24 cellular contexts compared by ENCODE assay signal in the genomic region with DNA sequence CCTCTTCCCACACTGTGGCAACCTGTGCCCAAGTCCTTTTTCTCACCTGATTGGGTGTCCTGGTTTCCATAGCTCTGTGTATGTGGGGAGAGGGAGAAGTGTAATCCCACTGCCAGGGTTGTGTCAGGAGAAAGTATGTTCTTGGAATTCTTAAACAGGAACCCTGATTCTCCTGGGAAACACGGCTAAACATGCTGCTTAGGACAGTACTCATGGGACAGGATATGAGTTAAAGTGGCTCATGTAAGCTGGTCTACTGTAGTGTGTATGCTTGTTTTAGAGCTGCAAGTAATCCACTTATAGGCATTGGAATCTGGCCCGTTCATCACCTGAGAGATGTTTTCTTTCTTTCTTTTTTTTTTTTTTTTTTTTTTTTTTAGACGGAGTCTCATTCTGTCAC. TPM values are rescaled to one million over a fixed set of nuclear protein-coding genes. Genes with fewer than 3 reads are reported as not detected.
A peak's percentile ranks its signal among the peaks of the same experiment; 100 is the strongest.
DNase-seq lines count a peak whose midpoint lies in the region; ATAC-seq, FAIRE-seq and TF ChIP-seq lines count a peak whose summit lies in the region.
"Had no signal": no experiment of that assay in that cellular context is flagged by ENCODE, and none has a peak within 500 bp of the region (broad histone marks: within the 10 kb centered on the region; RNA-seq: fewer than 3 reads in every experiment).

No MANE protein-coding gene starts in this region.

- CTCF ChIA-PET in Calu3 (lab: Charles Lee) (no interaction called here), RWPE1 (lab: Yijun Ruan, JAX) (no interaction called here)

- H3K36me3 Mint-ChIP-seq in Calu3 (ENCODE audit: insufficient read depth, unreplicated experiment), result peaks cover 29% of the 10 kb centered on the region
- H3K36me3 Mint-ChIP-seq: CD14-positive monocyte; CD8-positive, alpha-beta memory T cell had no signal

- no TSS peak for BruUV-seq in Calu3 (replicated peaks; lab: Mats Ljungman, UMichigan)

- peak overlapping the region; percentile 36 for H3K27ac Mint-ChIP-seq in Calu3 (ENCODE audit: unreplicated experiment)
- H3K27ac Mint-ChIP-seq: CD14-positive monocyte; CD4-positive, alpha-beta T cell; CD8-positive, alpha-beta memory T cell; GM23338; H9 had no signal

- no peaks in the 10 kb centered on the region for H3K9me1 ChIP-seq in keratinocyte (ENCODE audit: control insufficient read depth, extremely low read depth, insufficient read depth, low read length)

- no peaks in the 10 kb centered on the region for H3K27me3 Mint-ChIP-seq in Calu3 (ENCODE audit: unreplicated experiment)

- no peaks in the 10 kb centered on the region for H4K20me1 ChIP-seq in keratinocyte (ENCODE audit: control insufficient read depth, extremely low read depth, insufficient read depth, low read length)
- H4K20me1 ChIP-seq: BLaER1 treated with 17β-estradiol and CSF1 and Interleukin-3, amounts not matched to agents 10 nM and 100 nM had no signal

- POLR2A ChIA-PET in RWPE1 (lab: Yijun Ruan, JAX; ENCODE audit: low non-redundant PET), result no interaction called here

- H3K36me3 ChIP-seq in keratinocyte (ENCODE audit: control insufficient read depth in 2 of 2, extremely low read depth in 1 of 2, insufficient read depth in 2 of 2, low read length in 2 of 2), result peaks cover 0 to 7% of the 10 kb centered on the region in 2 experiments
- H3K36me3 ChIP-seq: BLaER1 treated with 17β-estradiol and CSF1 and Interleukin-3, amounts not matched to agents 10 nM and 100 nM had no signal

- H3K79me2 ChIP-seq in keratinocyte (ENCODE audit: control insufficient read depth, insufficient read depth, low read length), result peaks cover 82% of the 10 kb centered on the region

- no peak overlapping the region for H3K4me3 ChIP-seq in epithelial cell of esophagus (ENCODE audit: low read length)
- H3K4me3 ChIP-seq in keratinocyte (ENCODE audit: control insufficient read depth in 2 of 3, extremely low read depth in 1 of 3, insufficient read depth in 2 of 3, low read depth in 1 of 3, low read length in 3 of 3), result no peak overlapping the region
- H3K4me3 ChIP-seq: A549; BLaER1 treated with 17β-estradiol and CSF1 and Interleukin-3, amounts not matched to agents 10 nM and 100 nM; GM23338 had no signal

- H3K4me1 ChIP-seq in keratinocyte (ENCODE audit: control insufficient read depth, extremely low read depth, insufficient read depth, low read length), result peaks cover 79% of the 10 kb centered on the region

- DNase-seq in Calu3 (no peak), RWPE1 (ENCODE audit: low spot score) (no peak), epithelial cell of esophagus (ENCODE audit: low read depth) (peak; percentile 35), keratinocyte (ENCODE audit: low read depth, low spot score) (no peak), medulla oblongata (ENCODE audit: extremely low spot score) (no peak)
- no peak for DNase-seq in activated CD4-positive, CD25-positive, alpha-beta regulatory T cell (lab: John Stamatoyannopoulos, UW)
- DNase-seq: 8988T; ACHN; AML-193; BE2C; CD4-positive, alpha-beta T cell; CD8-positive, alpha-beta memory T cell; DMS53; DMS79 treated with DMSO at 0.1 percent for 48 hours; GF-D8; H9 had no signal

- no peak overlapping the region for H2AFZ ChIP-seq in keratinocyte (ENCODE audit: control insufficient read depth, low read length)
- H2AFZ ChIP-seq: GM23338 had no signal

- no peaks in the 10 kb centered on the region for H3K9me3 Mint-ChIP-seq in Calu3 (ENCODE audit: low read depth, unreplicated experiment)
- H3K9me3 Mint-ChIP-seq: CD4-positive, alpha-beta T cell; CD8-positive, alpha-beta memory T cell; GM23338; H9 had no signal

- TF ChIP-seq CTCF in Calu3 (IDR thresholded peaks at IDR 0.05; ENCODE audit: unreplicated experiment) (no peak), RWPE1 (conservative IDR thresholded peaks at IDR 0.05; ENCODE audit: low read depth) (no peak), epithelial cell of esophagus (IDR thresholded peaks at IDR 0.05; ENCODE audit: insufficient read depth, low read depth, low read length, missing control alignments) (no peak), keratinocyte (optimal IDR thresholded peaks at IDR 0.05 in 1 of 3, IDR thresholded peaks at IDR 0.05 in 1 of 3, conservative IDR thresholded peaks at IDR 0.05 in 1 of 3; ENCODE audit: extremely low read depth in 1 of 3, insufficient read depth in 2 of 3, low read length in 3 of 3) (no peak)

- dilution Hi-C loops in keratinocyte (cut with MboI; ENCODE audit: extremely low pct_ligation_motif_present, low sequenced_read_pairs), result no loop called here

- peaks cover 82% of the 10 kb centered on the region for H3K4me1 Mint-ChIP-seq in Calu3 (ENCODE audit: low read depth, unreplicated experiment)
- H3K4me1 Mint-ChIP-seq: CD8-positive, alpha-beta memory T cell had no signal

- H3K4me3 Mint-ChIP-seq in Calu3 (ENCODE audit: low read depth, unreplicated experiment), result no peak overlapping the region
- H3K4me3 Mint-ChIP-seq: CD14-positive monocyte; CD4-positive, alpha-beta T cell; CD8-positive, alpha-beta memory T cell; GM23338; H9 had no signal

- ATAC-seq in HG02885 (IDR thresholded peaks at IDR 0.05; ENCODE audit: poor library complexity, unreplicated experiment), result no peak
- ATAC-seq: A549, GM23338, HCT116 had no signal

- intact Hi-C loops in Calu3 (cut with micrococcal nuclease; ENCODE audit: unreplicated experiment), result no loop called here

- peak; percentile 87 for FAIRE-seq in keratinocyte (lab: Jason Lieb, UNC)
- FAIRE-seq: A549, GM12891, GM18507 had no signal

- H3K27me3 ChIP-seq in keratinocyte (ENCODE audit: control insufficient read depth, extremely low read depth, insufficient read depth, low read length), result no peaks in the 10 kb centered on the region
- H3K27me3 ChIP-seq: BE2C; BLaER1 treated with 17β-estradiol and CSF1 and Interleukin-3, amounts not matched to agents 10 nM and 100 nM had no signal

- peak overlapping the region; percentile 33; the same call in 1 of the 2 replicates for H3K27ac ChIP-seq in RWPE1
- peak overlapping the region; percentile 87 for H3K27ac ChIP-seq in keratinocyte (ENCODE audit: control insufficient read depth, insufficient read depth, low read length)
- H3K27ac ChIP-seq: A549; BLaER1 treated with 17β-estradiol and CSF1 and Interleukin-3, amounts not matched to agents 10 nM and 100 nM had no signal

- no peaks in the 10 kb centered on the region for H3K9me3 ChIP-seq in keratinocyte (ENCODE audit: control insufficient read depth, low read depth, low read length)
- H3K9me3 ChIP-seq: A549; BE2C; BLaER1 treated with 17β-estradiol and CSF1 and Interleukin-3, amounts not matched to agents 10 nM and 100 nM had no signal

- H3K4me2 ChIP-seq in keratinocyte (ENCODE audit: control insufficient read depth, extremely low read depth, insufficient read depth, low read depth, low read length), result peak overlapping the region; percentile 16
- H3K4me2 ChIP-seq: A549; BLaER1 treated with 17β-estradiol and CSF1 and Interleukin-3, amounts not matched to agents 10 nM and 100 nM; GM23338 had no signal

- H3K9ac ChIP-seq in keratinocyte (ENCODE audit: control insufficient read depth, extremely low read depth, insufficient read depth, low read length), result peak overlapping the region; percentile 18
- H3K9ac ChIP-seq: BLaER1 treated with 17β-estradiol and CSF1 and Interleukin-3, amounts not matched to agents 10 nM and 100 nM had no signal

RNA-seq across cellular contexts. Expression of gene ARHGEF28, which starts 23.9 kb away (rescaled TPM):
- total RNA-seq in Calu3 (2022), result 79.3 and 92.0 TPM in 2 replicates
- polyA plus RNA-seq in keratinocyte, result 17.7 to 31.6 TPM (median 24.2 TPM) in 3 replicates
- polyA plus RNA-seq in keratinocyte (2011; ENCODE audit: low read depth), result 94.4 TPM
- 20.0 and 27.5 TPM in 2 replicates for polyA plus RNA-seq in keratinocyte (2011; cell fraction: cytosol; rRNA removed)
- polyA plus RNA-seq in keratinocyte (2011; cell fraction: nucleus; rRNA removed), result 67.9 and 74.3 TPM in 2 replicates
- 24.0 and 42.0 TPM in 2 replicates for polyA plus RNA-seq in keratinocyte (2012; ENCODE audit: low replicate concordance)
- 71.2 to 134 TPM (median 94.2 TPM) in 3 replicates for polyA minus RNA-seq in keratinocyte
- polyA minus RNA-seq in keratinocyte (2011; cell fraction: cytosol; rRNA and poly(A)+ RNA removed), result 43.9 TPM
- polyA minus RNA-seq in keratinocyte (2011; cell fraction: nucleus; rRNA and poly(A)+ RNA removed), result 187 and 303 TPM in 2 replicates
- total RNA-seq: CD4-positive, alpha-beta T cell had no signal
- polyA plus RNA-seq: CD14-positive monocyte had no signal
